Comparison of ENCODE assay signal across 15 cellular contexts in the genomic region with DNA sequence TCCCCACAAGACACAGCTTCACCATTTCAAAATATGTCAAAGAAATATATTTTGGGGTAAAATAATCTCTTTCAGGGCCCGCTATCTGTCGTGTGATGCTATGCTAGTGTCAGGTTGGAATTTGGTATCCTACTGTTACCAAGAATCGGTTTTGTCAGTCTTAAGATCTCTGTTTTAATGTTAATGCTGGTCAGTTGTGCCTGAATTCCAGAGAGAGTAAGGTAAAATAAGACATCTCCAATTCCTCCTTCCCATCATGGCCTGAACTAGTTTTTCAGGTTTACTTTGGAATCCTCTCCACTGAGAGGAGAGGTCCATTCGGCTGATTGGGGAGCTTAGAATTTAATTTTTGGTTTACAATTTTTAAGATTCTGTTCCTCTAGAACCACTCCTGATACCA. TPM values are rescaled to one million over a fixed set of nuclear protein-coding genes. Genes with fewer than 3 reads are reported as not detected.
DNase-seq lines count a peak whose midpoint lies in the region; ATAC-seq and TF ChIP-seq lines count a peak whose summit lies in the region.
"Had no signal": no experiment of that assay in that cellular context is flagged by ENCODE, and none has a peak within 500 bp of the region (broad histone marks: within the 10 kb centered on the region; RNA-seq: fewer than 3 reads in every experiment).

No MANE protein-coding gene starts in this region.

- H3K79me1 ChIP-seq in H9 (ENCODE audit: insufficient read depth, low read depth, low read length, poor library complexity, severe bottlenecking) (no peaks in the 10 kb centered on the region), mesendoderm (ENCODE audit: low read length) (no peaks in the 10 kb centered on the region)

- no peak overlapping the region for H2BK20ac ChIP-seq in H9 (ENCODE audit: low read depth, low read length, poor library complexity, severe bottlenecking)

- peak overlapping the region; percentile 24 for H3K4me2 ChIP-seq in H9 (ENCODE audit: insufficient read depth, insufficient read length, low read length)
- H3K4me2 ChIP-seq in mesendoderm (ENCODE audit: low read length) = no peak overlapping the region

- TF ChIP-seq POLR2A in body of pancreas (IDR thresholded peaks at IDR 0.05) = no peak

- intact Hi-C loops in MCF 10A (cut with micrococcal nuclease) = no loop called here
- intact Hi-C loops in body of pancreas (cut with DNase I) = no loop called here

- H3K18ac ChIP-seq in H9 (ENCODE audit: insufficient read length, low read depth, low read length) (peak overlapping the region; percentile 84), mesendoderm (ENCODE audit: low read length) (no peak overlapping the region)

- H3K36me3 Mint-ChIP-seq in H9 (ENCODE audit: insufficient read depth in 1 of 3, low read depth in 3 of 3) (peaks cover 0 to 4% (median 0%) of the 10 kb centered on the region in 3 experiments; a peak in 2 of 7 replicates), WTC11 (no peaks in the 10 kb centered on the region), MCF 10A (ENCODE audit: insufficient read depth, unreplicated experiment) (peaks cover 2% of the 10 kb centered on the region)

- WGBS in H9 (ENCODE audit: extremely low coverage, insufficient read length, low lambda C conversion rate) = no CpG with 5 or more reads among the region's 4 CpGs
- no CpG with 5 or more reads among the region's 4 CpGs for WGBS in mesendoderm (ENCODE audit: extremely low coverage, insufficient coverage, low lambda C conversion rate)
- WGBS in body of pancreas, 2 donors = 69 to 72% methylated on average over 4 of the region's 4 CpGs

- H3K4me1 Mint-ChIP-seq in H9 = peaks cover 61 to 73% of the 10 kb centered on the region in 2 experiments
- peaks cover 66% of the 10 kb centered on the region for H3K4me1 Mint-ChIP-seq in WTC11
- no peaks in the 10 kb centered on the region for H3K4me1 Mint-ChIP-seq in MCF 10A (ENCODE audit: insufficient read depth, unreplicated experiment)

- H2BK12ac ChIP-seq in H9 (ENCODE audit: insufficient read length, low read depth, low read length) = no peak overlapping the region

- H2AK5ac ChIP-seq in H9 (ENCODE audit: insufficient read length, low read length) (no peak overlapping the region), mesendoderm (ENCODE audit: low read length) (no peak overlapping the region)

- H3K4me3 ChIP-seq in mesendoderm (ENCODE audit: low read length) = no peak overlapping the region
- no peak overlapping the region for H3K4me3 ChIP-seq in body of pancreas

- H2BK120ac ChIP-seq in H9 (ENCODE audit: low read depth, low read length, poor library complexity, severe bottlenecking) (peak overlapping the region; percentile 50), mesendoderm (ENCODE audit: low read depth, low read length) (no peak overlapping the region)

- no peak overlapping the region for H4K5ac ChIP-seq in H9 (ENCODE audit: insufficient read length, low read depth, low read length)
- no peak overlapping the region for H4K5ac ChIP-seq in mesendoderm (ENCODE audit: low read length)

- no peaks in the 10 kb centered on the region for H3K27me3 ChIP-seq in H9 (ENCODE audit: insufficient read depth, low read length)
- no peaks in the 10 kb centered on the region for H3K27me3 ChIP-seq in mesendoderm (ENCODE audit: insufficient read depth, low read length, poor library complexity)
- no peaks in the 10 kb centered on the region for H3K27me3 ChIP-seq in body of pancreas

- BruUV-seq in MCF 10A (replicated peaks; lab: Mats Ljungman, UMichigan) = no TSS peak

- TF ChIP-seq CTCF in H9 (conservative IDR thresholded peaks at IDR 0.05) (no peak), WTC11 (IDR thresholded peaks at IDR 0.05) (no peak), MCF 10A (IDR thresholded peaks at IDR 0.05; ENCODE audit: unreplicated experiment) (no peak), body of pancreas (IDR thresholded peaks at IDR 0.05) (no peak)

- H3K4me1 ChIP-seq in H9 (ENCODE audit: insufficient read depth, low read length) (peaks cover 26% of the 10 kb centered on the region; the same call in 1 of the 2 replicates), mesendoderm (ENCODE audit: control insufficient read depth, low read depth, low read length) (peaks cover 6% of the 10 kb centered on the region), body of pancreas (no peaks in the 10 kb centered on the region)
- H3K4me1 ChIP-seq: Caco-2 had no signal

- H3K23ac ChIP-seq in H9 (ENCODE audit: insufficient read length, low read depth, low read length) = no peak overlapping the region
- H3K23ac ChIP-seq in mesendoderm (ENCODE audit: low read length) = no peak overlapping the region

- H3K4ac ChIP-seq in H9 (ENCODE audit: low read depth, low read length) = no peak overlapping the region
- no peak overlapping the region for H3K4ac ChIP-seq in mesendoderm (ENCODE audit: low read depth, low read length)

- H3K56ac ChIP-seq in H9 (ENCODE audit: insufficient read length, low read depth, low read length) = no peak overlapping the region
- no peak overlapping the region for H3K56ac ChIP-seq in mesendoderm (ENCODE audit: low read length)

- H3K27me3 Mint-ChIP-seq in H9 (ENCODE audit: low read depth) (peaks cover 2% of the 10 kb centered on the region; the same call in 1 of the 2 replicates), WTC11 (ENCODE audit: low read depth) (no peaks in the 10 kb centered on the region; the same call in 1 of the 2 replicates), MCF 10A (ENCODE audit: insufficient read depth, unreplicated experiment) (no peaks in the 10 kb centered on the region)

- H3K9me3 Mint-ChIP-seq in H9 = peaks cover 0 to 3% of the 10 kb centered on the region in 2 experiments; a peak in 1 of 5 replicates
- no peaks in the 10 kb centered on the region for H3K9me3 Mint-ChIP-seq in WTC11
- H3K9me3 Mint-ChIP-seq in MCF 10A (ENCODE audit: unreplicated experiment) = no peaks in the 10 kb centered on the region
- H3K9me3 Mint-ChIP-seq: CD4-positive, alpha-beta T cell had no signal

- peak overlapping the region; percentile 20 for H3T11ph ChIP-seq in H9 (ENCODE audit: low read length)

- H3K27ac Mint-ChIP-seq in H9 (peak overlapping the region; percentile 96 to 99 (median 99)), WTC11 (peak overlapping the region; percentile 98), MCF 10A (ENCODE audit: low read depth, unreplicated experiment) (no peak overlapping the region)
- H3K27ac Mint-ChIP-seq: CD4-positive, alpha-beta T cell had no signal

- H3K9ac ChIP-seq in H9 (ENCODE audit: extremely low read depth, insufficient read length, low read length) (no peak overlapping the region), mesendoderm (ENCODE audit: low read length) (no peak overlapping the region)

- H3K27ac ChIP-seq in H9 (ENCODE audit: insufficient read length, low read depth, low read length) (peak overlapping the region; percentile 98), mesendoderm (ENCODE audit: low read depth, low read length) (no peak overlapping the region), body of pancreas (no peak overlapping the region)
- H3K27ac ChIP-seq: C4-2B, HL-60 had no signal

- POLR2A ChIA-PET in WTC11 (lab: Charles Lee) = interaction anchor here (0.9 to 2.6 kb wide), 3 partner anchors 9 to 33 kb away, joined by 3 to 21 read pairs (median 3); a partner anchor contains a TSS
- POLR2A ChIA-PET in MCF 10A (lab: Yijun Ruan, JAX) = interaction anchor here (3.8 kb wide), 1 partner anchor 9 kb away, joined by 24 read pairs; a partner anchor contains a TSS

- no peak for DNase-seq in H9
- DNase-seq in WTC11 (ENCODE audit: low spot score) = no peak
- peak; percentile 78 for DNase-seq in iPS DF 19.7 (ENCODE audit: low read depth, low spot score)
- peak; percentile 57 for DNase-seq in mesendoderm
- no peak for DNase-seq in NCI-H524 treated with DMSO at 0.1 percent for 48 hours (lab: John Stamatoyannopoulos, UW)
- no peak for DNase-seq in MCF 10A (ENCODE audit: unreplicated experiment)
- DNase-seq in body of pancreas = no peak
- DNase-seq: AML-193; Caco-2; CD4-positive, alpha-beta T cell; GDM1; HCEC 1CT; KG1 had no signal

- no peaks in the 10 kb centered on the region for H3K9me3 ChIP-seq in H9 (ENCODE audit: control insufficient read depth, low read depth, low read length)
- H3K9me3 ChIP-seq in body of pancreas = no peaks in the 10 kb centered on the region
- H3K9me3 ChIP-seq: Caco-2 had no signal

- H2BK5ac ChIP-seq in H9 (ENCODE audit: insufficient read length, low read length) (no peak overlapping the region), mesendoderm (ENCODE audit: low read length) (no peak overlapping the region)

- H4K20me1 ChIP-seq in H9 (ENCODE audit: control insufficient read depth, insufficient read depth, insufficient read length) = no peaks in the 10 kb centered on the region

- H3K79me2 ChIP-seq in H9 (ENCODE audit: insufficient read depth, low read length) (no peaks in the 10 kb centered on the region), mesendoderm (ENCODE audit: control insufficient read depth, insufficient read depth, low read length) (no peaks in the 10 kb centered on the region)

- H2AFZ ChIP-seq in H9 (ENCODE audit: low read length) = no peak overlapping the region

- H3K14ac ChIP-seq in H9 (ENCODE audit: insufficient read depth, low read length) = peak overlapping the region; percentile 63; the same call in 1 of the 2 replicates

- peak; percentile 69 for ATAC-seq in WTC11
- ATAC-seq in body of pancreas = no peak

- H4K8ac ChIP-seq in H9 (replicated peaks; ENCODE audit: insufficient read length, low read depth, low read length) (no peak overlapping the region), mesendoderm (ENCODE audit: low read depth, low read length) (no peak overlapping the region)

- CTCF ChIA-PET in WTC11 (lab: Charles Lee) (interaction anchor here (0.7 to 2.9 kb wide), 6 partner anchors 9 to 272 kb away, joined by 3 to 27 read pairs (median 7); a partner anchor contains a TSS), MCF 10A (lab: Yijun Ruan, JAX) (interaction anchor here (0.9 kb wide), 1 partner anchor 271 kb away, joined by 3 read pairs; no protein-coding TSS in a partner anchor)

- no peaks in the 10 kb centered on the region for H3K23me2 ChIP-seq in H9 (ENCODE audit: insufficient read length, low read depth, low read length, poor library complexity, severe bottlenecking)

- H2BK15ac ChIP-seq in H9 (ENCODE audit: low read depth, low read length) (no peak overlapping the region), mesendoderm (replicated peaks; ENCODE audit: low read depth) (no peak overlapping the region)

- no peaks in the 10 kb centered on the region for H3K36me3 ChIP-seq in mesendoderm (ENCODE audit: control insufficient read depth, insufficient read depth, low read length)
- no peaks in the 10 kb centered on the region for H3K36me3 ChIP-seq in body of pancreas (replicated peaks in 1 of 2; ENCODE audit: insufficient read depth in 1 of 2, low read depth in 2 of 2)

- no peak overlapping the region for H4K91ac ChIP-seq in H9 (ENCODE audit: insufficient read length, low read depth, low read length)

- peak overlapping the region; percentile 11 to 43; a peak in 2 of 5 replicates for H3K4me3 Mint-ChIP-seq in H9
- H3K4me3 Mint-ChIP-seq in WTC11 = peak overlapping the region; percentile 56
- H3K4me3 Mint-ChIP-seq in MCF 10A (ENCODE audit: unreplicated experiment) = no peak overlapping the region
- H3K4me3 Mint-ChIP-seq: CD4-positive, alpha-beta T cell had no signal

RNA-seq across cellular contexts. Expression of a gene that starts 10.4 kb away (rescaled TPM):
- total RNA-seq in H9 (2021) (861 and 876 TPM in 2 replicates), WTC11 (2021) (736 to 764 TPM (median 736 TPM) in 3 replicates), MCF 10A (2022) (937 and 946 TPM in 2 replicates), body of pancreas (100 to 1,000 TPM; 147 to 346 TPM)
- 1,570 TPM for polyA plus RNA-seq in mesendoderm (2013, experiment 1 of 2)
- 1,558 TPM for polyA plus RNA-seq in mesendoderm (2013, experiment 2 of 2)

RNA-seq across cellular contexts. Expression of a gene that starts 39.2 kb away (rescaled TPM):
- total RNA-seq in H9 (2021) (0.20 and 0.31 TPM in 2 replicates), WTC11 (2021) (7.0 to 10.3 TPM (median 7.9 TPM) in 3 replicates), MCF 10A (2022) (46.4 and 50.9 TPM in 2 replicates), body of pancreas (not detected)
- 0.25 TPM for polyA plus RNA-seq in mesendoderm (2013, experiment 1 of 2)
- polyA plus RNA-seq in mesendoderm (2013, experiment 2 of 2) = 0.21 TPM
- total RNA-seq: CD4-positive, alpha-beta T cell had no signal

Comparison
In these comparisons a context has a peak if more than half of its experiments do, and no peak if none do; other contexts are left out.
1. DNase-seq: peak in iPS DF 19.7 (single experiment) and mesendoderm (single experiment); none in H9 (single experiment), WTC11 (single experiment), NCI-H524 treated with DMSO at 0.1 percent for 48 hours (single experiment), MCF 10A (single experiment) and body of pancreas (0 of 4).